2 cellular contexts compared by ENCODE assay signal in the genomic region with DNA sequence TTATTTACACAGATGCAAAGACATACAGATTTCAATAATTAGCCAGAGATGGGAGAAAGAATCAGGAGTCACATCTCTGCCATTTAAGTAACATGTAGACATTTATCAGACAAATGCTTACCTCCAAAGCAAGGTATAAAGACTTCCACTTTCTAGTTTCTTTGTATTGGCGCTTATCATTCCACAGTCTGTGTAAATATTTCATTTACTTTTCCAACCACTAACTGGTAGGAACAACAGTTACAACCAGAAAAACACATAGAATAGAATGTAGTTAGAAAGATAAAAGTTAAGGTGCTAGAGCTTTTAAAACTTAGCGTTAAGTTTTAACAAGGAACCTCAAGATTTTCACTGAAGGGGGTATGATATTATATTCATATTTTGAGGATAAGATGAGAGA.
TF ChIP-seq lines count a peak whose summit lies in the region.

No MANE protein-coding gene starts in this region.

TF ChIP-seq in liver, 16 proteins besides CTCF, POLR2A, EP300 and RAD21:
- no peak for TF ChIP-seq RXRA (IDR thresholded peaks at IDR 0.05)
- no peak for TF ChIP-seq GABPA (IDR thresholded peaks at IDR 0.05 in 1 of 2, conservative IDR thresholded peaks at IDR 0.05 in 1 of 2)
- peak in 1 of 2 donors; percentile 27 for TF ChIP-seq HNF4A (conservative IDR thresholded peaks at IDR 0.05)
- peak in 1 of 2 donors; percentile 18 for TF ChIP-seq EGR1 (IDR thresholded peaks at IDR 0.05; ENCODE audit: low read depth in 2 of 2)
- no peak for TF ChIP-seq HNF4G (IDR thresholded peaks at IDR 0.05)
- no peak for TF ChIP-seq ATF3 (IDR thresholded peaks at IDR 0.05)
- peak; percentile 20 for TF ChIP-seq YY1 (IDR thresholded peaks at IDR 0.05)

TF ChIP-seq in HepG2, 621 proteins besides CTCF, POLR2A, EP300 and RAD21:
- TF ChIP-seq, protein P1, sequence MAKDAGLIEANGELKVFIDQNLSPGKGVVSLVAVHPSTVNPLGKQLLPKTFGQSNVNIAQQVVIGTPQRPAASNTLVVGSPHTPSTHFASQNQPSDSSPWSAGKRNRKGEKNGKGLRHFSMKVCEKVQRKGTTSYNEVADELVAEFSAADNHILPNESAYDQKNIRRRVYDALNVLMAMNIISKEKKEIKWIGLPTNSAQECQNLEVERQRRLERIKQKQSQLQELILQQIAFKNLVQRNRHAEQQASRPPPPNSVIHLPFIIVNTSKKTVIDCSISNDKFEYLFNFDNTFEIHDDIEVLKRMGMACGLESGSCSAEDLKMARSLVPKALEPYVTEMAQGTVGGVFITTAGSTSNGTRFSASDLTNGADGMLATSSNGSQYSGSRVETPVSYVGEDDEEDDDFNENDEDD (CRISPR knock-in tag; IDR thresholded peaks at IDR 0.05; ENCODE audit: borderline replicate concordance) = no peak
- TF ChIP-seq SYNCRIP (IDR thresholded peaks at IDR 0.05; ENCODE audit: insufficient read depth, low read depth, low read length) = no peak
- no peak for TF ChIP-seq POGZ (CRISPR knock-in tag; IDR thresholded peaks at IDR 0.05)
- TF ChIP-seq, protein P2, sequence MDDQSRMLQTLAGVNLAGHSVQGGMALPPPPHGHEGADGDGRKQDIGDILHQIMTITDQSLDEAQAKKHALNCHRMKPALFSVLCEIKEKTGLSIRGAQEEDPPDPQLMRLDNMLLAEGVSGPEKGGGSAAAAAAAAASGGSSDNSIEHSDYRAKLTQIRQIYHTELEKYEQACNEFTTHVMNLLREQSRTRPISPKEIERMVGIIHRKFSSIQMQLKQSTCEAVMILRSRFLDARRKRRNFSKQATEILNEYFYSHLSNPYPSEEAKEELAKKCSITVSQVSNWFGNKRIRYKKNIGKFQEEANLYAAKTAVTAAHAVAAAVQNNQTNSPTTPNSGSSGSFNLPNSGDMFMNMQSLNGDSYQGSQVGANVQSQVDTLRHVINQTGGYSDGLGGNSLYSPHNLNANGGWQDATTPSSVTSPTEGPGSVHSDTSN (CRISPR knock-in tag; IDR thresholded peaks at IDR 0.05; ENCODE audit: borderline replicate concordance) = no peak
- TF ChIP-seq SOX6 (IDR thresholded peaks at IDR 0.05) = no peak
- no peak for TF ChIP-seq SOX6 (CRISPR knock-in tag; IDR thresholded peaks at IDR 0.05)
- TF ChIP-seq ZNF550 (CRISPR knock-in tag; IDR thresholded peaks at IDR 0.05; ENCODE audit: borderline replicate concordance) = no peak
- no peak for TF ChIP-seq TCF7 (IDR thresholded peaks at IDR 0.05; ENCODE audit: low read depth)
- TF ChIP-seq, protein P3, sequence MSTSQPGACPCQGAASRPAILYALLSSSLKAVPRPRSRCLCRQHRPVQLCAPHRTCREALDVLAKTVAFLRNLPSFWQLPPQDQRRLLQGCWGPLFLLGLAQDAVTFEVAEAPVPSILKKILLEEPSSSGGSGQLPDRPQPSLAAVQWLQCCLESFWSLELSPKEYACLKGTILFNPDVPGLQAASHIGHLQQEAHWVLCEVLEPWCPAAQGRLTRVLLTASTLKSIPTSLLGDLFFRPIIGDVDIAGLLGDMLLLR (CRISPR knock-in tag; IDR thresholded peaks at IDR 0.05) = no peak
- no peak for TF ChIP-seq NKX3-1 (CRISPR knock-in tag; IDR thresholded peaks at IDR 0.05)
- no peak for TF ChIP-seq ZNF788 (CRISPR knock-in tag; IDR thresholded peaks at IDR 0.05; ENCODE audit: borderline replicate concordance)
- no peak for TF ChIP-seq CSRNP1 (CRISPR knock-in tag; IDR thresholded peaks at IDR 0.05)
- no peak for TF ChIP-seq AFF4 (CRISPR knock-in tag; IDR thresholded peaks at IDR 0.05)
